In the genomic region with DNA sequence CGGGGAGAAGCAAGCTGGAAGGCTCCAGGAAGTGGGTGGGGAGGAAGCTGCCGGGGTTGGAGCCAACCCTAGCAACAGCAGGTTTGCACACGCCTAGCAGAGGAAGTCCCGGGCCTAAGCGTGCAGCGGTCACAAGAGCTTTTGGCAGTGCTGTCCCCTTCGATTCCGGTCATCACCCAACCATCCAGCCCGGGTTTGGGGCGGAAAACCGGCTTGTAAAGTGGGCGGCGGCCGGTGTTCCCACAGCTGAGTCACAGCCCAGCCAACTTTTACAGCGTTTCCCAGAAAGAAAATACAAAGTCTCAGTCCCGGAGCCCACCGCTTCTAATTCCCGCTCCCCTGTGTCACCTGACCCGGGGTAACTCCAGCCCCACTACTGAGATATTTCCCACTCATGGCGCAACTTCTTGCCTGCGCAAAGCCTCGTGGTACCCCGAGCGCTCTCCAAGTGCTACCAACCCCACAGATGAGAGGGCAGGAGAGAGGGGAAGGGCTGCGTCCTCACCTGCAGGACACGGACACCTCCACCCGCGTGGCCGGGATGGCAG, we compare ENCODE assay signal across 8 cellular contexts. TPM values are rescaled to one million over a fixed set of nuclear protein-coding genes. Genes with fewer than 3 reads are reported as not detected.
A peak's percentile ranks its signal among the peaks of the same experiment; 100 is the strongest.
DNase-seq lines count a peak whose midpoint lies in the region; ATAC-seq and TF ChIP-seq lines count a peak whose summit lies in the region.

No MANE protein-coding gene starts in this region.

- peak; percentile 66 for ATAC-seq in GM21526 (IDR thresholded peaks at IDR 0.05; ENCODE audit: low FRiP score, unreplicated experiment)

- DNase-seq in DMS53 treated with DMSO at 0.1 percent for 48 hours (lab: John Stamatoyannopoulos, UW; ENCODE audit: unreplicated experiment): peak; percentile 83
- DNase-seq in HT-29 (ENCODE audit: low spot score): peak; percentile 48
- DNase-seq in cerebellum (ENCODE audit: low spot score): peak; percentile 1
- DNase-seq in stimulated activated CD4-positive, alpha-beta T cell treated with anti-CD3 and anti-CD28 coated beads, Interleukin-15, amount 100 ng/mL, for 24 hours: peak; percentile 73
- no peak for DNase-seq in NAMALWA (ENCODE audit: low spot score)

- H3K27ac ChIP-seq in VCaP: peak overlapping the region; percentile 43
- H3K27ac ChIP-seq in layer of hippocampus (ENCODE audit: low read depth, low read length): peak overlapping the region; percentile 86

- no peak for TF ChIP-seq CTCF in VCaP (conservative IDR thresholded peaks at IDR 0.05)

- no peaks in the 10 kb centered on the region for H3K27me3 ChIP-seq in layer of hippocampus (ENCODE audit: control insufficient read depth, insufficient read depth, low read length)

RNA-seq across cellular contexts. Expression of a gene that starts 0.4 kb away (rescaled TPM):
- total RNA-seq in HT-29 (2014; rRNA removed; shearing (Covaris generic)): 2.6 and 5.8 TPM in 2 replicates
- 36.2 TPM for total RNA-seq in cerebellum
